In genomic region chr2:239463541-239464165, GRCh38 we compare ENCODE assay signal across 14 cellular contexts.
DNase-seq lines count a peak whose midpoint lies in the region; ATAC-seq, FAIRE-seq and TF ChIP-seq lines count a peak whose summit lies in the region.
"Had no signal": no experiment of that assay in that cellular context is flagged by ENCODE, and none has a peak within 500 bp of the region (broad histone marks: within the 10 kb centered on the region; RNA-seq: fewer than 3 reads in every experiment).

No MANE protein-coding gene starts in this region.

- H3K36me3 ChIP-seq in spleen, result no peaks in the 10 kb centered on the region

- ATAC-seq in GM19023 (IDR thresholded peaks at IDR 0.05; ENCODE audit: unreplicated experiment), result no peak
- ATAC-seq: activated CD8-positive, alpha-beta T cell treated with anti-CD3 and anti-CD28 coated beads, Interleukin-2, amount 10 ng/mL, durations not matched to agents 7 days and 5 days; naive thymus-derived CD8-positive, alpha-beta T cell had no signal

- peaks cover 0 to 27% (median 6%) of the 10 kb centered on the region in 6 donors for H3K4me1 ChIP-seq in spleen

- no peaks in the 10 kb centered on the region for H3K9me3 ChIP-seq in spleen

- TF ChIP-seq POLR2A in spleen (IDR thresholded peaks at IDR 0.05), result no peak

- FAIRE-seq in islet of Langerhans (lab: Jason Lieb, UNC), result peak; percentile 62
- FAIRE-seq: endometrium, RCC 7860 had no signal

- H3K27me3 ChIP-seq in spleen (replicated peaks in 1 of 7), result peaks cover 0 to 22% (median 0%) of the 10 kb centered on the region in 7 donors

- WGBS in spleen, 5 donors, result 66 to 86% (median 79%) methylated on average over 12 to 16 of the region's 16 CpGs

- peak; percentile 30 for DNase-seq in NCI-H1694 (lab: John Stamatoyannopoulos, UW)
- DNase-seq in NCI-H1694 treated with DMSO at 0.1 percent for 48 hours (lab: John Stamatoyannopoulos, UW), result no peak
- peak; percentile 58 for DNase-seq in NOMO-1 treated with DMSO at 0.1 percent for 48 hours (lab: John Stamatoyannopoulos, UW; ENCODE audit: unreplicated experiment)
- peak; percentile 54 for DNase-seq in spleen
- no peak for DNase-seq in globus pallidus (ENCODE audit: low spot score)
- no peak for DNase-seq in NCI-H446 (lab: John Stamatoyannopoulos, UW)
- DNase-seq: activated CD8-positive, alpha-beta T cell treated with anti-CD3 and anti-CD28 coated beads, Interleukin-2, amount 10 ng/mL, durations not matched to agents 7 days and 5 days; activated naive CD4-positive, alpha-beta T cell treated with anti-CD3 and anti-CD28 coated beads, Interleukin-2, amount 50 U/mL, for 16 hours; H7 had no signal

- H3K27ac ChIP-seq in spleen, result no peak overlapping the region

- intact Hi-C loops in spleen (cut with DNase I; ENCODE audit: low total_unique reads), result no loop called here

- TF ChIP-seq CTCF in spleen (IDR thresholded peaks at IDR 0.05 in 8 of 11, conservative IDR thresholded peaks at IDR 0.05 in 3 of 11), result no peak

- no peak overlapping the region for H3K4me3 ChIP-seq in spleen

Comparison
In these comparisons a context has a peak if more than half of its experiments do, and no peak if none do; other contexts are left out.
1. DNase-seq: peak in NCI-H1694 (single experiment), NOMO-1 treated with DMSO at 0.1 percent for 48 hours (single experiment) and spleen (single experiment); none in NCI-H1694 treated with DMSO at 0.1 percent for 48 hours (single experiment), globus pallidus (single experiment) and NCI-H446 (0 of 2).